ENCODE assay signal across 9 cellular contexts in genomic region chr9:2159521-2160417, GRCh38.
A peak's percentile ranks its signal among the peaks of the same experiment; 100 is the strongest.
DNase-seq lines count a peak whose midpoint lies in the region; ATAC-seq lines count a peak whose summit lies in the region.
"Had no signal": no experiment of that assay in that cellular context is flagged by ENCODE, and none has a peak within 500 bp of the region (broad histone marks: within the 10 kb centered on the region; RNA-seq: fewer than 3 reads in every experiment).

No MANE protein-coding gene starts in this region.

- DNase-seq in OCI-M1 (lab: John Stamatoyannopoulos, UW) (peak; percentile 7), HuH-7 (ENCODE audit: low spot score) (no peak), cortex of kidney (lab: John Stamatoyannopoulos, UW) (no peak), HuH-7.5 (ENCODE audit: low spot score) (no peak)
- no peak for DNase-seq in naive thymus-derived CD8-positive, alpha-beta T cell

- ATAC-seq in naive thymus-derived CD8-positive, alpha-beta T cell = no peak
- ATAC-seq in GM19467 (IDR thresholded peaks at IDR 0.05; ENCODE audit: unreplicated experiment) = no peak
- ATAC-seq: K562 had no signal

- peaks cover 33 to 80% (median 66%) of the 10 kb centered on the region in 4 donors for H3K4me1 Mint-ChIP-seq in naive thymus-derived CD8-positive, alpha-beta T cell

- no peaks in the 10 kb centered on the region for H3K27me3 ChIP-seq in duodenal mucosa (ENCODE audit: control insufficient read depth in 1 of 2, insufficient read depth in 2 of 2, low read length in 2 of 2)

- H3K36me3 ChIP-seq in duodenal mucosa (ENCODE audit: control insufficient read depth in 1 of 2, insufficient read depth in 2 of 2, low read length in 2 of 2) = peaks cover 4% of the 10 kb centered on the region in 2 donors

- H3K9me3 Mint-ChIP-seq in naive thymus-derived CD8-positive, alpha-beta T cell = no peaks in the 10 kb centered on the region

- peak overlapping the region; percentile 72 for H3K4me3 ChIP-seq in GM08714 (ENCODE audit: low read length)
- peak overlapping the region; percentile 66 to 82 for H3K4me3 ChIP-seq in duodenal mucosa (ENCODE audit: low read depth in 1 of 2, low read length in 2 of 2)
- H3K4me3 ChIP-seq: K562 had no signal

- peaks cover 0 to 38% (median 22%) of the 10 kb centered on the region in 3 donors for H3K36me3 Mint-ChIP-seq in naive thymus-derived CD8-positive, alpha-beta T cell

- peaks cover 14 to 24% of the 10 kb centered on the region in 2 donors for H3K4me1 ChIP-seq in duodenal mucosa (ENCODE audit: control insufficient read depth in 1 of 2, insufficient read depth in 2 of 2, low read length in 2 of 2)

- H3K27ac ChIP-seq in duodenal mucosa (ENCODE audit: low read depth, low read length) = peak overlapping the region; percentile 30

- POLR2A ChIA-PET in naive thymus-derived CD8-positive, alpha-beta T cell (lab: Charles Lee) = interaction anchor here (0.7 kb wide), 1 partner anchor 23 kb away, joined by 4 read pairs; no protein-coding TSS in a partner anchor

- H3K9ac ChIP-seq in duodenal mucosa (ENCODE audit: low read depth in 1 of 2, low read length in 2 of 2) = peak overlapping the region; percentile 12 to 38

- no peaks in the 10 kb centered on the region for H3K9me3 ChIP-seq in duodenal mucosa (ENCODE audit: control insufficient read depth in 1 of 2, low read length in 2 of 2)

- no peaks in the 10 kb centered on the region for H3K27me3 Mint-ChIP-seq in naive thymus-derived CD8-positive, alpha-beta T cell

- peak overlapping the region; percentile 4 to 79 (median 66) for H3K27ac Mint-ChIP-seq in naive thymus-derived CD8-positive, alpha-beta T cell

- peak overlapping the region; percentile 25 to 76 (median 60) for H3K4me3 Mint-ChIP-seq in naive thymus-derived CD8-positive, alpha-beta T cell
